Comparison of ENCODE assay signal across 9 cellular contexts in the genomic region with DNA sequence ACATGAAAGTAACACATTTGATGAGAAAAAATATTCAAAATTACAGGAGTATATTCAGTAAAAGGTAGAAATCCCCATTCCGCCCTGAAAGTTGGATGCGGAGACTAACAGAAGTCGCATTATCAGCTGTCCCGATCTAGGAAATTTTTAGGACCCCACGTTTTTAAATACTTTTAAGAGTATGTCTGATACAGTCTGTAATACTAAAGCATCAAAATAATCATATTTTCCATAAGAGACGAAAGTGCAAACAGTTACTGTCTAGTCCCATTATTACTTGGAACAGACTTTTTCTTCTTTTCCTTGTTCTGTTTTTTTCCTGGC. TPM values are rescaled to one million over a fixed set of nuclear protein-coding genes. Genes with fewer than 3 reads are reported as not detected.
DNase-seq lines count a peak whose midpoint lies in the region; ATAC-seq and TF ChIP-seq lines count a peak whose summit lies in the region.
"Had no signal": no experiment of that assay in that cellular context is flagged by ENCODE, and none has a peak within 500 bp of the region (broad histone marks: within the 10 kb centered on the region; RNA-seq: fewer than 3 reads in every experiment).

No MANE protein-coding gene starts in this region.

- no peak overlapping the region for H3K27ac ChIP-seq in HL-60 (replicated peaks)

- peaks cover 27% of the 10 kb centered on the region for H3K27me3 Mint-ChIP-seq in activated T-helper 1 cell treated with anti-CD3 and anti-CD28 coated beads, Interleukin-12 subunit alpha, Interleukin-12 subunit beta, Interleukin-2, Interleukin-4 antibody, amounts not matched to agents 30 ng/mL and 10 ng/mL and 1 ng/mL, durations not matched to agents 14 hours and 24 hours and 36 hours (ENCODE audit: insufficient read depth)

- no peaks in the 10 kb centered on the region for H3K9me3 ChIP-seq in skeletal muscle satellite cell (replicated peaks; ENCODE audit: low read length)

- peaks cover 8% of the 10 kb centered on the region for H3K4me1 Mint-ChIP-seq in activated T-helper 1 cell treated with anti-CD3 and anti-CD28 coated beads, Interleukin-12 subunit alpha, Interleukin-12 subunit beta, Interleukin-2, Interleukin-4 antibody, amounts not matched to agents 30 ng/mL and 10 ng/mL and 1 ng/mL, durations not matched to agents 14 hours and 24 hours and 36 hours (ENCODE audit: low read depth)

- H3K4me3 Mint-ChIP-seq in activated T-helper 1 cell treated with anti-CD3 and anti-CD28 coated beads, Interleukin-12 subunit alpha, Interleukin-12 subunit beta, Interleukin-2, Interleukin-4 antibody, amounts not matched to agents 30 ng/mL and 10 ng/mL and 1 ng/mL, durations not matched to agents 14 hours and 24 hours and 36 hours, result peak overlapping the region; percentile 78

- DNase-seq in HL-60 (ENCODE audit: low read depth in 1 of 2, low spot score in 1 of 2) (no peak), dedifferentiated amniotic fluid mesenchymal stem cell (ENCODE audit: extremely low spot score) (no peak), GM03348 (ENCODE audit: low spot score) (no peak)
- DNase-seq in activated T-helper 1 cell treated with anti-CD3 and anti-CD28 coated beads, Interleukin-12 subunit alpha, Interleukin-12 subunit beta, Interleukin-2, Interleukin-4 antibody, amounts not matched to agents 30 ng/mL and 10 ng/mL and 1 ng/mL, durations not matched to agents 14 hours and 24 hours and 36 hours (ENCODE audit: low spot score), result no peak
- DNase-seq in activated CD4-positive, alpha-beta T cell treated with anti-CD3 and anti-CD28 coated beads for 1 hour, result no peak
- DNase-seq: RPMI8226 had no signal

- intact Hi-C loops in activated T-helper 1 cell treated with anti-CD3 and anti-CD28 coated beads, Interleukin-12 subunit alpha, Interleukin-12 subunit beta, Interleukin-2, Interleukin-4 antibody, amounts not matched to agents 30 ng/mL and 10 ng/mL and 1 ng/mL, durations not matched to agents 14 hours and 24 hours and 36 hours (cut with micrococcal nuclease), result loop anchor here (10.0 kb wide), 1 partner anchor 133 kb away; no protein-coding TSS in a partner anchor

- peak overlapping the region; percentile 82 for H3K9ac ChIP-seq in skeletal muscle satellite cell (ENCODE audit: low read depth, low read length)

- H3K4me2 ChIP-seq in skeletal muscle satellite cell (ENCODE audit: low read length), result peak overlapping the region; percentile 79

- peaks cover 2% of the 10 kb centered on the region for H3K36me3 Mint-ChIP-seq in activated T-helper 1 cell treated with anti-CD3 and anti-CD28 coated beads, Interleukin-12 subunit alpha, Interleukin-12 subunit beta, Interleukin-2, Interleukin-4 antibody, amounts not matched to agents 30 ng/mL and 10 ng/mL and 1 ng/mL, durations not matched to agents 14 hours and 24 hours and 36 hours (ENCODE audit: low read depth)

- TF ChIP-seq CTCF in HL-60 (IDR thresholded peaks at IDR 0.05; ENCODE audit: insufficient read depth, low read length), result no peak

- no peak for ATAC-seq in GM21526 (IDR thresholded peaks at IDR 0.05; ENCODE audit: low FRiP score, unreplicated experiment)

- peaks cover 4% of the 10 kb centered on the region for H3K4me1 ChIP-seq in skeletal muscle satellite cell (ENCODE audit: control insufficient read depth, insufficient read depth, low read length)

- H3K36me3 ChIP-seq in skeletal muscle satellite cell (ENCODE audit: insufficient read depth, low read length), result no peaks in the 10 kb centered on the region

- H3K4me3 ChIP-seq in HL-60 (replicated peaks; ENCODE audit: insufficient read depth, low read length), result peak overlapping the region; percentile 48
- H3K4me3 ChIP-seq in iPS-11a (ENCODE audit: low read depth, low read length), result peak overlapping the region; percentile 42
- H3K4me3 ChIP-seq in skeletal muscle satellite cell (ENCODE audit: low read length), result peak overlapping the region; percentile 74

- H3K9me3 Mint-ChIP-seq in activated T-helper 1 cell treated with anti-CD3 and anti-CD28 coated beads, Interleukin-12 subunit alpha, Interleukin-12 subunit beta, Interleukin-2, Interleukin-4 antibody, amounts not matched to agents 30 ng/mL and 10 ng/mL and 1 ng/mL, durations not matched to agents 14 hours and 24 hours and 36 hours, result no peaks in the 10 kb centered on the region

- H3K27ac Mint-ChIP-seq in activated T-helper 1 cell treated with anti-CD3 and anti-CD28 coated beads, Interleukin-12 subunit alpha, Interleukin-12 subunit beta, Interleukin-2, Interleukin-4 antibody, amounts not matched to agents 30 ng/mL and 10 ng/mL and 1 ng/mL, durations not matched to agents 14 hours and 24 hours and 36 hours, result no peak overlapping the region

- H3K27me3 ChIP-seq in HL-60 (ENCODE audit: insufficient read depth, poor library complexity, severe bottlenecking) (no peaks in the 10 kb centered on the region), skeletal muscle satellite cell (ENCODE audit: control insufficient read depth, insufficient read depth, low read length) (peaks cover 5% of the 10 kb centered on the region)

RNA-seq across cellular contexts. Expression of a gene that starts 0.6 kb away (rescaled TPM):
- 13.6 and 14.5 TPM in 2 replicates for total RNA-seq in activated T-helper 1 cell treated with anti-CD3 and anti-CD28 coated beads, Interleukin-12 subunit alpha, Interleukin-12 subunit beta, Interleukin-2, Interleukin-4 antibody, amounts not matched to agents 30 ng/mL and 10 ng/mL and 1 ng/mL, durations not matched to agents 14 hours and 24 hours and 36 hours
- 17.2 and 26.9 TPM in 2 replicates for total RNA-seq in skeletal muscle satellite cell (2012; rRNA removed)
